ENCODE assay signal across 11 cellular contexts in genomic region chr1:20666804-20667203, GRCh38. TPM values are rescaled to one million over a fixed set of nuclear protein-coding genes. Genes with fewer than 3 reads are reported as not detected.
DNase-seq lines count a peak whose midpoint lies in the region; ATAC-seq and TF ChIP-seq lines count a peak whose summit lies in the region.
"Had no signal": no experiment of that assay in that cellular context is flagged by ENCODE, and none has a peak within 500 bp of the region (broad histone marks: within the 10 kb centered on the region; RNA-seq: fewer than 3 reads in every experiment).

No MANE protein-coding gene starts in this region.

- H3K36me3 ChIP-seq in DOHH2 (ENCODE audit: control insufficient read depth, low read length): no peaks in the 10 kb centered on the region

- H3F3A ChIP-seq in DOHH2 (ENCODE audit: control insufficient read depth, insufficient read depth): no peaks in the 10 kb centered on the region

- H3K27ac ChIP-seq in DOHH2 (ENCODE audit: low read depth, low read length): no peak overlapping the region
- H3K27ac ChIP-seq: adrenal gland had no signal

- peak overlapping the region; percentile 34 for H3K4me3 ChIP-seq in DOHH2 (ENCODE audit: low read length)
- H3K4me3 ChIP-seq: adrenal gland had no signal

- DNase-seq in HS-5 (ENCODE audit: low read depth) (peak; percentile 6), SW480 (ENCODE audit: low spot score) (peak; percentile 25), islet precursor cell (peak; percentile 54), GM10266 (ENCODE audit: extremely low spot score) (no peak), globus pallidus (ENCODE audit: low spot score) (no peak), occipital lobe (lab: John Stamatoyannopoulos, UW) (no peak)
- DNase-seq: adrenal gland, NCI-H1048 had no signal

- peak overlapping the region; percentile 38; the same call in 1 of the 2 replicates for H3K4me2 ChIP-seq in DOHH2 (ENCODE audit: low read length)

- no peaks in the 10 kb centered on the region for H3K9me2 ChIP-seq in DOHH2 (replicated peaks; ENCODE audit: control insufficient read depth, low read length)

- peaks cover 24% of the 10 kb centered on the region for H3K4me1 ChIP-seq in DOHH2 (ENCODE audit: control insufficient read depth, low read length)
- H3K4me1 ChIP-seq: adrenal gland had no signal

- H3K9me3 ChIP-seq in DOHH2 (ENCODE audit: control insufficient read depth, insufficient read depth, low read length): 0 out of 2 replicates have a peak, but pooled peaks cover 2% of the 10 kb centered on the region
- H3K9me3 ChIP-seq: adrenal gland had no signal

- H3K27me3 ChIP-seq in DOHH2 (ENCODE audit: control insufficient read depth, low read length): no peaks in the 10 kb centered on the region
- H3K27me3 ChIP-seq: adrenal gland had no signal

- no peak for TF ChIP-seq CTCF in DOHH2 (IDR thresholded peaks at IDR 0.05; ENCODE audit: low read depth, low read length, poor library complexity, severe bottlenecking)
- no peak for TF ChIP-seq CTCF in GM10266 (IDR thresholded peaks at IDR 0.05; ENCODE audit: control insufficient read depth, insufficient read depth, low read depth, missing control alignments)

- no peaks in the 10 kb centered on the region for H4K20me1 ChIP-seq in DOHH2 (ENCODE audit: control insufficient read depth, insufficient read depth, low read depth, low read length)

- ATAC-seq in HG03571 (IDR thresholded peaks at IDR 0.05; ENCODE audit: unreplicated experiment): no peak

- peaks cover 3% of the 10 kb centered on the region for H3K79me2 ChIP-seq in DOHH2 (ENCODE audit: control insufficient read depth, low read length)

RNA-seq across cellular contexts. Expression of gene DDOST, which starts 5.6 kb away (rescaled TPM):
- 90.0 TPM for total RNA-seq in occipital lobe

RNA-seq across cellular contexts. Expression of gene PINK1, which starts 33.5 kb away (rescaled TPM):
- 117 TPM for total RNA-seq in occipital lobe

RNA-seq across cellular contexts. Expression of gene KIF17, which starts 51.0 kb away (rescaled TPM):
- total RNA-seq in occipital lobe: 4.4 TPM
- total RNA-seq: T-cell had no signal

Comparison
In these comparisons a context has a peak if more than half of its experiments do, and no peak if none do; other contexts are left out.
1. DNase-seq: peak in HS-5 (single experiment), SW480 (single experiment) and islet precursor cell (single experiment); none in GM10266 (single experiment), globus pallidus (single experiment) and occipital lobe (single experiment).